Comparison of ENCODE assay signal across 1 cellular context in the genomic region with DNA sequence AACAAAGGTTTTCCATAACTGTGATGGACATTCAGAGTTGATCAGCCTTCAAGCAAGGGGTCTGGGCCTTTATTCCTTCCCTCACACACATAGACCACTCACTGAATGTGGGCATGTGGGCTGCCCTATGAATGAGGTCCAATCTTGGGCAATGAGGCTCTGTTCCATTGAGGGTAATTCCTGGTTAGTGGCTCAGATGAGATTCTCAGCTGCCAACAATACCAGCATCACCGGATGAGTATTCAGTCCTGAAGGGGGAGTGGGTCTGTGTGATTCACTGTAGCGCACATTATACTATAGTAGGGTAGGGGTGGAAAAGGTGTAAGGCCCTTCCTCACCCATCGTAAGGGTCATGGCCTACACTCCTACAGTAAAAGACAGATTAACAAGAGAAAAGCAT.
TF ChIP-seq lines count a peak whose summit lies in the region.

No MANE protein-coding gene starts in this region.

TF ChIP-seq in IMR-90, 13 proteins besides CTCF, POLR2A, EP300 and RAD21 (continued from another document):
- TF ChIP-seq, protein P1, sequence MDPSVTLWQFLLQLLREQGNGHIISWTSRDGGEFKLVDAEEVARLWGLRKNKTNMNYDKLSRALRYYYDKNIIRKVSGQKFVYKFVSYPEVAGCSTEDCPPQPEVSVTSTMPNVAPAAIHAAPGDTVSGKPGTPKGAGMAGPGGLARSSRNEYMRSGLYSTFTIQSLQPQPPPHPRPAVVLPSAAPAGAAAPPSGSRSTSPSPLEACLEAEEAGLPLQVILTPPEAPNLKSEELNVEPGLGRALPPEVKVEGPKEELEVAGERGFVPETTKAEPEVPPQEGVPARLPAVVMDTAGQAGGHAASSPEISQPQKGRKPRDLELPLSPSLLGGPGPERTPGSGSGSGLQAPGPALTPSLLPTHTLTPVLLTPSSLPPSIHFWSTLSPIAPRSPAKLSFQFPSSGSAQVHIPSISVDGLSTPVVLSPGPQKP (IDR thresholded peaks at IDR 0.05; ENCODE audit: borderline replicate concordance, low read depth, low read length) = no peak
- TF ChIP-seq SMC3 (IDR thresholded peaks at IDR 0.05; ENCODE audit: low read depth, low read length) (no peak), RFX5 (IDR thresholded peaks at IDR 0.05; ENCODE audit: low read depth, low read length) (no peak), CEBPB (IDR thresholded peaks at IDR 0.05; ENCODE audit: low read depth, low read length) (no peak), MAFK (IDR thresholded peaks at IDR 0.05; ENCODE audit: low read depth, low read length) (no peak), FOS (IDR thresholded peaks at IDR 0.05; ENCODE audit: low read depth, low read length) (no peak), BHLHE40 (IDR thresholded peaks at IDR 0.05; ENCODE audit: low read depth, low read length) (no peak), NFE2L2 (IDR thresholded peaks at IDR 0.05; ENCODE audit: low read depth, low read length) (no peak)
